In genomic region chr11:58575377-58576020, GRCh38 we compare ENCODE assay signal across 8 cellular contexts. TPM values are rescaled to one million over a fixed set of nuclear protein-coding genes. Genes with fewer than 3 reads are reported as not detected.
DNase-seq lines count a peak whose midpoint lies in the region; ATAC-seq and TF ChIP-seq lines count a peak whose summit lies in the region.

TSS of gene LPXN (minus strand) at chr11:58575856. CDS start at chr11:58575772, 84 bp downstream.

- H2AFZ ChIP-seq in neuronal stem cell (ENCODE audit: low read length), result no peak within 1 kb of the TSS

- H2BK15ac ChIP-seq in neuronal stem cell (ENCODE audit: low read length), result no peak within 1 kb of the TSS

- no peak within 1 kb of the TSS for H3K18ac ChIP-seq in neuronal stem cell (ENCODE audit: low read length)

- in situ Hi-C loops in GM18951 (cut with MboI; ENCODE audit: low sequenced_read_pairs, unreplicated experiment), result no loop called here
- in situ Hi-C loops in SK-MEL-5 (cut with HindIII; ENCODE audit: low pct_unique_long_range_greater_than_20kb, low sequenced_read_pairs), result no loop called here

- H2BK12ac ChIP-seq in neuronal stem cell (ENCODE audit: low read length), result no peak within 1 kb of the TSS

- ATAC-seq in lung (ENCODE audit: insufficient read depth, low FRiP score), result no peak
- ATAC-seq in GM21825 (IDR thresholded peaks at IDR 0.05; ENCODE audit: unreplicated experiment), result no peak
- ATAC-seq in HG03159 (IDR thresholded peaks at IDR 0.05; ENCODE audit: unreplicated experiment), result no peak

- H3K9ac ChIP-seq in subcutaneous abdominal adipose tissue (ENCODE audit: low read length in 5 of 5) (peak within 1 kb of the TSS in 4 of 5 donors; percentile 48 to 93 (median 63)), neuronal stem cell (ENCODE audit: low read depth, low read length, poor library complexity) (no peak within 1 kb of the TSS)

- no peak within 1 kb of the TSS for H3K4me2 ChIP-seq in neuronal stem cell (ENCODE audit: insufficient read depth, low read length, poor library complexity, severe bottlenecking)

- TF ChIP-seq CTCF in lung (IDR thresholded peaks at IDR 0.05; ENCODE audit: control extremely low read depth, extremely low read depth), result no peak

- H3K4me3 ChIP-seq in lung, result no peak within 1 kb of the TSS
- H3K4me3 ChIP-seq in subcutaneous abdominal adipose tissue (ENCODE audit: low read depth in 1 of 5, low read length in 5 of 5), result peak within 1 kb of the TSS; percentile 14 to 54 (median 21)
- H3K4me3 ChIP-seq in neuronal stem cell (ENCODE audit: low read length in 2 of 2), result peak within 1 kb of the TSS in 1 of 2 donors; percentile 97

- no peak within 1 kb of the TSS for H4K91ac ChIP-seq in neuronal stem cell (ENCODE audit: low read depth, low read length, poor library complexity)

- H3K27me3 ChIP-seq in lung (ENCODE audit: control insufficient read depth, insufficient read depth) (no peaks in the 10 kb centered on the region), subcutaneous abdominal adipose tissue (ENCODE audit: control insufficient read depth in 5 of 5, insufficient read depth in 4 of 5, low read length in 5 of 5) (no peaks in the 10 kb centered on the region), neuronal stem cell (ENCODE audit: control insufficient read depth in 3 of 3, insufficient read depth in 3 of 3, low read depth in 1 of 3, low read length in 3 of 3) (no peaks in the 10 kb centered on the region)

- H2BK120ac ChIP-seq in neuronal stem cell (ENCODE audit: low read depth, low read length), result no peak within 1 kb of the TSS

- DNase-seq in SK-MEL-5 (ENCODE audit: low read depth, low spot score) (no peak), lung (ENCODE audit: low spot score) (no peak), neuronal stem cell (ENCODE audit: low spot score) (no peak)

- H3K4me1 ChIP-seq in lung (ENCODE audit: control insufficient read depth in 2 of 2, insufficient read depth in 2 of 2, low read length in 2 of 2) (peaks cover 5 to 7% of the 10 kb centered on the region in 2 donors), subcutaneous abdominal adipose tissue (ENCODE audit: control insufficient read depth in 5 of 5, insufficient read depth in 5 of 5, low read length in 5 of 5) (peaks cover 8 to 52% (median 44%) of the 10 kb centered on the region in 5 donors), neuronal stem cell (ENCODE audit: control insufficient read depth in 2 of 2, insufficient read depth in 1 of 2, low read depth in 1 of 2, low read length in 2 of 2) (peaks cover 0 to 1% of the 10 kb centered on the region in 2 donors)

- H3K9me3 ChIP-seq in lung (ENCODE audit: control insufficient read depth in 2 of 2, insufficient read depth in 1 of 2, low read length in 1 of 2), result no peaks in the 10 kb centered on the region
- no peaks in the 10 kb centered on the region for H3K9me3 ChIP-seq in subcutaneous abdominal adipose tissue (ENCODE audit: control insufficient read depth in 5 of 5, low read length in 5 of 5)
- no peaks in the 10 kb centered on the region for H3K9me3 ChIP-seq in neuronal stem cell (replicated peaks in 1 of 2; ENCODE audit: control insufficient read depth in 2 of 2, insufficient read depth in 1 of 2, low read depth in 1 of 2, low read length in 2 of 2)

- H4K8ac ChIP-seq in neuronal stem cell (ENCODE audit: low read depth, low read length), result no peak within 1 kb of the TSS

- H3K79me1 ChIP-seq in neuronal stem cell (ENCODE audit: low read depth, low read length), result no peaks in the 10 kb centered on the region

- H2AK5ac ChIP-seq in neuronal stem cell (ENCODE audit: low read depth, low read length), result no peak within 1 kb of the TSS

- H3K27ac ChIP-seq in angular gyrus (ENCODE audit: low read depth, low read length) (peak within 1 kb of the TSS; percentile 86), lung (ENCODE audit: low read depth in 1 of 2, low read length in 1 of 2) (peak within 1 kb of the TSS; percentile 83 to 97), subcutaneous abdominal adipose tissue (ENCODE audit: low read depth, low read length) (peak within 1 kb of the TSS; percentile 100), neuronal stem cell (replicated peaks; ENCODE audit: low read length) (no peak within 1 kb of the TSS)

- TF ChIP-seq POLR2A in GM18951 (IDR thresholded peaks at IDR 0.05; ENCODE audit: extremely low read depth, insufficient read depth, insufficient read length), result peak; percentile 87

- H3K23ac ChIP-seq in neuronal stem cell (ENCODE audit: low read depth, low read length, poor library complexity), result no peak within 1 kb of the TSS

- no peak within 1 kb of the TSS for H3K14ac ChIP-seq in neuronal stem cell (ENCODE audit: low read length)

- H3K36me3 ChIP-seq in lung (ENCODE audit: control insufficient read depth in 2 of 2, insufficient read depth in 2 of 2, low read length in 2 of 2) (no peaks in the 10 kb centered on the region), subcutaneous abdominal adipose tissue (ENCODE audit: control insufficient read depth in 5 of 5, insufficient read depth in 5 of 5, low read length in 5 of 5) (no peaks in the 10 kb centered on the region), neuronal stem cell (replicated peaks in 1 of 2; ENCODE audit: control insufficient read depth in 2 of 2, insufficient read depth in 2 of 2, low read length in 2 of 2) (peaks cover 0 to 5% of the 10 kb centered on the region in 2 donors)

- H2BK5ac ChIP-seq in neuronal stem cell (ENCODE audit: low read length), result no peak within 1 kb of the TSS

- WGBS in lung, 2 donors, result 27 to 54% methylated on average over 6 of the region's 6 CpGs
- WGBS in neuronal stem cell (ENCODE audit: extremely low coverage in 2 of 2, insufficient read length in 2 of 2, insufficient replicate concordance in 1 of 2), 2 donors, result no CpG with 5 or more reads among the region's 6 CpGs

- no peak within 1 kb of the TSS for H3K4ac ChIP-seq in neuronal stem cell (ENCODE audit: low read length)

RNA-seq across cellular contexts. Expression of gene LPXN, which starts in this region (rescaled TPM):
- 10.3 and 11.4 TPM in 2 replicates for total RNA-seq in SK-MEL-5 (2014; rRNA removed; shearing (Covaris generic))
- 23.6 and 26.3 TPM in 2 replicates for polyA plus RNA-seq in SK-MEL-5 (2015; cell fraction: cytosol; rRNA removed)
- 24.3 and 32.9 TPM in 2 replicates for polyA plus RNA-seq in SK-MEL-5 (2015; cell fraction: nucleus; rRNA removed)
- 10 to 100 TPM in 1 of 2 donors, 1 to 10 TPM in 1; 9.3 to 31.3 TPM for total RNA-seq in lung
- 10 to 100 TPM; 20.4 to 35.0 TPM for polyA plus RNA-seq in lung
- polyA plus RNA-seq in neuronal stem cell (2013, experiment 1 of 2), result 2.2 TPM
- polyA plus RNA-seq in neuronal stem cell (2013, experiment 2 of 2), result 2.4 TPM
